ENCODE assay signal across 1 cellular context in the genomic region with DNA sequence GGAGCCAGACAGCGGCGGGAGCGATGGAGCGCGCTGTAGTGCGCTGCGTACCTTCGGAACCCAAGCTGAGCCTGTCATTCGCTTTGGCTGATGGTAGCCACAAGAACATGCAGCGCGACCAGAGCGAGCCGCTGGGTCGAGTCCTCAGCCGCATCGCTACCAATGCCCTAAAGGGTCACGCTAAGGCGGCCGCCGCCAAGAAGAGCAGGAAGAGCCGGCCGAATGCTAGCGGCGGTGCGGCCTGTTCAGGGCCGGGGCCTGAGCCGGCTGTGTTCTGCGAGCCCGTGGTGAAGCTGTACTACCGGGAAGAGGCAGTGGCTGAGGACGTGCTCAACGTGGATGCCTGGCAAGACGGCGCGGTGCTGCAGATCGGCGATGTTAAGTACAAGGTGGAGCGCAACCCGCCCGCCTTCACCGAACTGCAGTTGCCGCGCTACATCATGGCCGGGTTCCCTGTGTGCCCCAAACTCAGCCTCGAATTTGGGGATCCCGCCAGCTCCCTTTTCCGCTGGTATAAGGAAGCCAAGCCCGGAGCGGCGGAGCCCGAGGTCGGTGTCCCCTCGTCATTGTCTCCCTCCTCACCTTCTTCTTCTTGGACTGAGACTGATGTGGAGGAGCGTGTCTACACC.
TF ChIP-seq lines count a peak whose summit lies in the region.

No MANE protein-coding gene starts in this region.

TF ChIP-seq in GM23338, 12 proteins besides CTCF, POLR2A, EP300 and RAD21 (continued from another document):
- TF ChIP-seq EZH2phosphoT487 (IDR thresholded peaks at IDR 0.05; ENCODE audit: unreplicated experiment) (no peak), EZH2 (IDR thresholded peaks at IDR 0.05; ENCODE audit: low read depth, unreplicated experiment) (no peak), CREB1 (CRISPR knock-in tag; IDR thresholded peaks at IDR 0.05; ENCODE audit: low read depth) (no peak), STAT1 (IDR thresholded peaks at IDR 0.05; ENCODE audit: unreplicated experiment) (no peak), ZNF114 (CRISPR knock-in tag; IDR thresholded peaks at IDR 0.05) (no peak), NANOG (IDR thresholded peaks at IDR 0.05; ENCODE audit: borderline replicate concordance) (no peak)
TF ChIP-seq in GM23338: peak in this region for 0.
